ENCODE assay signal across 7 cellular contexts in genomic region chr14:24080888-24081738, GRCh38.
DNase-seq lines count a peak whose midpoint lies in the region; ATAC-seq lines count a peak whose summit lies in the region.

No MANE protein-coding gene starts in this region.

- ATAC-seq in GM18498 (IDR thresholded peaks at IDR 0.05; ENCODE audit: unreplicated experiment): peak; percentile 88
- peak; percentile 85 for ATAC-seq in HG02623 (IDR thresholded peaks at IDR 0.05; ENCODE audit: unreplicated experiment)

- DNase-seq in NCI-H146 treated with DMSO at 0.1 percent for 48 hours (lab: John Stamatoyannopoulos, UW; ENCODE audit: unreplicated experiment) (peak; percentile 57), left kidney (ENCODE audit: low read depth, low spot score) (peak; percentile 75)
- DNase-seq in activated CD4-positive, CD25-positive, alpha-beta regulatory T cell (lab: John Stamatoyannopoulos, UW): peak; percentile 27 to 59 (median 39)
- peak; percentile 59 for DNase-seq in central memory CD4-positive, alpha-beta T cell
- DNase-seq in stimulated activated CD4-positive, alpha-beta T cell treated with anti-CD3 and anti-CD28 coated beads, Interleukin-2, amount 100 ng/mL, for 24 hours: peak; percentile 73 to 80

Comparison
In these comparisons a context has a peak if more than half of its experiments do, and no peak if none do; other contexts are left out.
1. Peak in every context shown above with its lines: DNase-seq and ATAC-seq.